In genomic region chr12:119153477-119154434, GRCh38 we compare ENCODE assay signal across 9 cellular contexts. TPM values are rescaled to one million over a fixed set of nuclear protein-coding genes. Genes with fewer than 3 reads are reported as not detected.
DNase-seq lines count a peak whose midpoint lies in the region; ATAC-seq, FAIRE-seq and TF ChIP-seq lines count a peak whose summit lies in the region.
"Had no signal": no experiment of that assay in that cellular context is flagged by ENCODE, and none has a peak within 500 bp of the region (broad histone marks: within the 10 kb centered on the region; RNA-seq: fewer than 3 reads in every experiment).

No MANE protein-coding gene starts in this region.

- peaks cover 5% of the 10 kb centered on the region for H3K4me1 Mint-ChIP-seq in astrocyte (ENCODE audit: low read depth, unreplicated experiment)
- H3K4me1 Mint-ChIP-seq in stimulated activated memory B cell treated with anti-CD40 and anti-IgM and Interleukin-4, amounts not matched to agents 10 μg/mL and 1 μg/mL and 100 μg/mL, for 72 hours: no peaks in the 10 kb centered on the region
- H3K4me1 Mint-ChIP-seq in activated naive CD4-positive, alpha-beta T cell treated with anti-CD3 and anti-CD28 coated beads, Interleukin-2, amount 10 ng/mL, durations not matched to agents 7 days and 5 days: no peaks in the 10 kb centered on the region

- no peaks in the 10 kb centered on the region for H3K4me1 ChIP-seq in astrocyte (ENCODE audit: insufficient read depth, low read length)

- peak; percentile 43 for ATAC-seq in stimulated activated memory B cell treated with anti-CD40 and anti-IgM and Interleukin-4, amounts not matched to agents 10 μg/mL and 1 μg/mL and 100 μg/mL, for 72 hours
- no peak for ATAC-seq in GM19467 (IDR thresholded peaks at IDR 0.05; ENCODE audit: unreplicated experiment)
- no peak for ATAC-seq in HG03095 (IDR thresholded peaks at IDR 0.05; ENCODE audit: unreplicated experiment)

- no peak overlapping the region for H3K9ac ChIP-seq in astrocyte (ENCODE audit: low read length)

- no peak overlapping the region for H3K27ac ChIP-seq in HL-60 (replicated peaks)
- no peak overlapping the region for H3K27ac ChIP-seq in astrocyte (ENCODE audit: low read depth, low read length)

- no peak for TF ChIP-seq CTCF in HL-60 (IDR thresholded peaks at IDR 0.05; ENCODE audit: insufficient read depth, low read length)
- no peak for TF ChIP-seq CTCF in astrocyte (IDR thresholded peaks at IDR 0.05; ENCODE audit: insufficient read depth, low read depth, low read length)

- H3K27me3 ChIP-seq in HL-60 (ENCODE audit: insufficient read depth, poor library complexity, severe bottlenecking) (no peaks in the 10 kb centered on the region), astrocyte (ENCODE audit: insufficient read depth, low read length) (no peaks in the 10 kb centered on the region)

- no peaks in the 10 kb centered on the region for H3K9me3 ChIP-seq in astrocyte (ENCODE audit: insufficient read depth, low read depth, low read length)

- FAIRE-seq in astrocyte (lab: Jason Lieb, UNC): no peak

- H3K27ac Mint-ChIP-seq in astrocyte (ENCODE audit: unreplicated experiment): peak overlapping the region; percentile 91
- no peak overlapping the region for H3K27ac Mint-ChIP-seq in stimulated activated memory B cell treated with anti-CD40 and anti-IgM and Interleukin-4, amounts not matched to agents 10 μg/mL and 1 μg/mL and 100 μg/mL, for 72 hours
- no peak overlapping the region for H3K27ac Mint-ChIP-seq in activated naive CD4-positive, alpha-beta T cell treated with anti-CD3 and anti-CD28 coated beads, Interleukin-2, amount 10 ng/mL, durations not matched to agents 7 days and 5 days

- H4K20me1 ChIP-seq in astrocyte (ENCODE audit: insufficient read depth, low read length): no peaks in the 10 kb centered on the region

- peak; percentile 12 to 31 for DNase-seq in HL-60 (ENCODE audit: low read depth in 1 of 2, low spot score in 1 of 2)
- no peak for DNase-seq in astrocyte (ENCODE audit: low read depth)
- peak; percentile 100 for DNase-seq in islet precursor cell
- no peak for DNase-seq in activated naive CD4-positive, alpha-beta T cell treated with anti-CD3 and anti-CD28 coated beads, Interleukin-2, amount 10 ng/mL, durations not matched to agents 7 days and 5 days
- DNase-seq: activated gamma-delta T cell treated with Interleukin-2 at 50 U/mL for 16 hours; NK-92 treated with Interleukin-12 subunit alpha and Interleukin-12 subunit beta, amount 100 ng/mL, for 24 hours had no signal

- peak overlapping the region; percentile 88 for H3K4me3 Mint-ChIP-seq in astrocyte (ENCODE audit: unreplicated experiment)
- no peak overlapping the region for H3K4me3 Mint-ChIP-seq in stimulated activated memory B cell treated with anti-CD40 and anti-IgM and Interleukin-4, amounts not matched to agents 10 μg/mL and 1 μg/mL and 100 μg/mL, for 72 hours
- H3K4me3 Mint-ChIP-seq in activated naive CD4-positive, alpha-beta T cell treated with anti-CD3 and anti-CD28 coated beads, Interleukin-2, amount 10 ng/mL, durations not matched to agents 7 days and 5 days: no peak overlapping the region

- CTCF ChIA-PET in activated naive CD4-positive, alpha-beta T cell treated with anti-CD3 and anti-CD28 coated beads, Interleukin-2, amount 10 ng/mL, durations not matched to agents 7 days and 5 days (lab: Charles Lee): no interaction called here

- peak overlapping the region; percentile 41 for H3K4me2 ChIP-seq in astrocyte (ENCODE audit: low read length)

- H3K4me3 ChIP-seq in HL-60 (replicated peaks; ENCODE audit: insufficient read depth, low read length) (no peak overlapping the region), astrocyte (ENCODE audit: insufficient read depth, low read depth, low read length) (no peak overlapping the region)

- no peak overlapping the region for H2AFZ ChIP-seq in astrocyte (ENCODE audit: low read depth, low read length)

- no peaks in the 10 kb centered on the region for H3K36me3 Mint-ChIP-seq in astrocyte (ENCODE audit: low read depth, unreplicated experiment)
- no peaks in the 10 kb centered on the region for H3K36me3 Mint-ChIP-seq in stimulated activated memory B cell treated with anti-CD40 and anti-IgM and Interleukin-4, amounts not matched to agents 10 μg/mL and 1 μg/mL and 100 μg/mL, for 72 hours
- H3K36me3 Mint-ChIP-seq in activated naive CD4-positive, alpha-beta T cell treated with anti-CD3 and anti-CD28 coated beads, Interleukin-2, amount 10 ng/mL, durations not matched to agents 7 days and 5 days: no peaks in the 10 kb centered on the region

- no peaks in the 10 kb centered on the region for H3K79me2 ChIP-seq in astrocyte (ENCODE audit: insufficient read depth, low read length)

- peaks cover 6% of the 10 kb centered on the region for H3K27me3 Mint-ChIP-seq in astrocyte (ENCODE audit: low read depth, unreplicated experiment)
- H3K27me3 Mint-ChIP-seq in stimulated activated memory B cell treated with anti-CD40 and anti-IgM and Interleukin-4, amounts not matched to agents 10 μg/mL and 1 μg/mL and 100 μg/mL, for 72 hours: peaks cover 39% of the 10 kb centered on the region
- H3K27me3 Mint-ChIP-seq in activated naive CD4-positive, alpha-beta T cell treated with anti-CD3 and anti-CD28 coated beads, Interleukin-2, amount 10 ng/mL, durations not matched to agents 7 days and 5 days: no peaks in the 10 kb centered on the region

- peaks cover 5% of the 10 kb centered on the region for H3K9me3 Mint-ChIP-seq in astrocyte (ENCODE audit: unreplicated experiment)
- H3K9me3 Mint-ChIP-seq in stimulated activated memory B cell treated with anti-CD40 and anti-IgM and Interleukin-4, amounts not matched to agents 10 μg/mL and 1 μg/mL and 100 μg/mL, for 72 hours: peaks cover 16% of the 10 kb centered on the region
- H3K9me3 Mint-ChIP-seq in activated naive CD4-positive, alpha-beta T cell treated with anti-CD3 and anti-CD28 coated beads, Interleukin-2, amount 10 ng/mL, durations not matched to agents 7 days and 5 days: peaks cover 18% of the 10 kb centered on the region

- H3K36me3 ChIP-seq in astrocyte (ENCODE audit: insufficient read depth, low read length): no peaks in the 10 kb centered on the region

RNA-seq across cellular contexts. Expression of gene HSPB8, which starts 25.0 kb away (rescaled TPM):
- 53.7 and 54.6 TPM in 2 replicates for total RNA-seq in astrocyte

Comparison
In these comparisons a context has a peak if more than half of its experiments do, and no peak if none do; other contexts are left out.
1. DNase-seq: peak in HL-60 (2 of 2) and islet precursor cell (single experiment); none in astrocyte (single experiment) and activated naive CD4-positive, alpha-beta T cell treated with anti-CD3 and anti-CD28 coated beads, Interleukin-2, amount 10 ng/mL, durations not matched to agents 7 days and 5 days (single experiment).